ENCODE assay signal across 28 cellular contexts in the genomic region with DNA sequence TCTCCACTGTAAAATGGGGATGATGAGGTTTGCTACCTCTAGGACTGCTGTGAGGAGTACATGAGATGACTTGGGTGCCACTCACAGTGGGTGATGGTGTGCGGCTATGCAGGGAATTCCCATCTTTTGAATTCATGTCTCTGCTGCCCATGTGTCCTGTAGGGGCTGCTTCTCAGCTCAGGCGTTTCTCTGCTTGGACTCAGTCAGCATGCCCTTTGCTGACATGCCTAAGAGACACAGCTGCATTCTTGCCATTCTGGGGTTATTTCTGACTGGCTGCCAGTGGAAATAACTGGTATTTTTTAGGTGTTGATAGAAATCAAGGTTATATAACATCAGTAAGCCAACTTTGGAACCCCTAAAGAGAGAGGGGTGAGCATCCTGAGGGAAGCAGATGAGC. TPM values are rescaled to one million over a fixed set of nuclear protein-coding genes. Genes with fewer than 3 reads are reported as not detected.
DNase-seq lines count a peak whose midpoint lies in the region; ATAC-seq, FAIRE-seq and TF ChIP-seq lines count a peak whose summit lies in the region.
"Had no signal": no experiment of that assay in that cellular context is flagged by ENCODE, and none has a peak within 500 bp of the region (broad histone marks: within the 10 kb centered on the region; RNA-seq: fewer than 3 reads in every experiment).

No MANE protein-coding gene starts in this region.

- no peak overlapping the region for H3K4me3 Mint-ChIP-seq in HFFc6
- H3K4me3 Mint-ChIP-seq: B cell; CD8-positive, alpha-beta T cell; GM23338; H9 had no signal

- H3K27ac ChIP-seq in osteoblast (ENCODE audit: low read depth, low read length), result no peak overlapping the region
- H3K27ac ChIP-seq in gastroesophageal sphincter, result no peak overlapping the region
- H3K27ac ChIP-seq: C4-2B, HL-60, SJSA1 had no signal

- peaks cover 39% of the 10 kb centered on the region for H3K4me1 Mint-ChIP-seq in HFFc6 (ENCODE audit: low read depth)
- H3K4me1 Mint-ChIP-seq: B cell, GM23338, H9 had no signal

- H3K36me3 Mint-ChIP-seq in HFFc6 (ENCODE audit: low read depth), result peaks cover 6% of the 10 kb centered on the region
- H3K36me3 Mint-ChIP-seq: CD8-positive, alpha-beta T cell had no signal

- no peaks in the 10 kb centered on the region for H3K79me2 ChIP-seq in osteoblast (ENCODE audit: insufficient read depth, low read length)

- H3K4me1 ChIP-seq in osteoblast (ENCODE audit: insufficient read depth, low read length) (no peaks in the 10 kb centered on the region), gastroesophageal sphincter (no peaks in the 10 kb centered on the region)

- no peak for TF ChIP-seq POLR2A in gastroesophageal sphincter (IDR thresholded peaks at IDR 0.05)

- H3K9me3 Mint-ChIP-seq in HFFc6, result peaks cover 6% of the 10 kb centered on the region; the same call in 1 of the 2 replicates

- peak; percentile 72 for FAIRE-seq in bronchial epithelial cell (lab: Jason Lieb, UNC)
- FAIRE-seq: GM18507 had no signal

- intact Hi-C loops in posterior vena cava (cut with DNase I), result no loop called here

- H2AFZ ChIP-seq in osteoblast (ENCODE audit: low read length), result no peak overlapping the region

- H3K27ac Mint-ChIP-seq in HFFc6, result no peak overlapping the region
- H3K27ac Mint-ChIP-seq: B cell; CD8-positive, alpha-beta T cell; GM23338; H9 had no signal

- H3K27me3 ChIP-seq in bronchial epithelial cell (ENCODE audit: control insufficient read depth, insufficient read depth, low read length), result no peaks in the 10 kb centered on the region
- H3K27me3 ChIP-seq in osteoblast (ENCODE audit: insufficient read depth, low read length), result peaks cover 42% of the 10 kb centered on the region
- peaks cover 4% of the 10 kb centered on the region for H3K27me3 ChIP-seq in gastroesophageal sphincter
- H3K27me3 ChIP-seq: SJSA1 had no signal

- no peak overlapping the region for H3K4me2 ChIP-seq in osteoblast (ENCODE audit: insufficient read depth, low read length)
- H3K4me2 ChIP-seq: GM23338 had no signal

- H4K20me1 ChIP-seq in osteoblast (ENCODE audit: insufficient read depth, low read length), result no peaks in the 10 kb centered on the region

- TF ChIP-seq EP300 in gastroesophageal sphincter (IDR thresholded peaks at IDR 0.05), result no peak

- DNase-seq in AG10803 (ENCODE audit: low read depth) (peak; percentile 47), HFFc6 (peak; percentile 35), bronchial epithelial cell (ENCODE audit: low read depth) (no peak), osteoblast (ENCODE audit: insufficient read length, low spot score, missing footprints) (peak; percentile 23), left lobe of liver (ENCODE audit: low spot score) (no peak), NCI-H1105 treated with DMSO at 0.1 percent for 48 hours (lab: John Stamatoyannopoulos, UW) (no peak), posterior vena cava (ENCODE audit: low spot score) (no peak)
- DNase-seq: CD8-positive, alpha-beta T cell; DMS 273 treated with DMSO at 0.1 percent for 48 hours; DMS79; H9; Karpas-422; NCI-H1105; NCI-H146; NCI-H2029; NCI-H446 treated with DMSO at 0.1 percent for 48 hours; NCI-H526; NCI-H82; NK-92 treated with Interleukin-12 subunit alpha and Interleukin-12 subunit beta, amount 100 ng/mL, for 24 hours; PC-3; Right ventricle myocardium superior had no signal

- no peaks in the 10 kb centered on the region for H3K27me3 Mint-ChIP-seq in HFFc6 (ENCODE audit: insufficient read depth)

- no peak for ATAC-seq in left lobe of liver
- ATAC-seq in gastroesophageal sphincter, result no peak
- ATAC-seq: CD8-positive, alpha-beta T cell; GM23338; PC-3 had no signal

- no peak overlapping the region for H3K4me3 ChIP-seq in AG10803 (ENCODE audit: low read length)
- H3K4me3 ChIP-seq in bronchial epithelial cell (ENCODE audit: low read depth, low read length), result no peak overlapping the region
- no peak overlapping the region for H3K4me3 ChIP-seq in osteoblast (ENCODE audit: insufficient read depth, low read length)
- H3K4me3 ChIP-seq in gastroesophageal sphincter, result no peak overlapping the region
- H3K4me3 ChIP-seq: GM23338, SJSA1 had no signal

- TF ChIP-seq CTCF in AG10803 (conservative IDR thresholded peaks at IDR 0.05; ENCODE audit: low read length) (no peak), HFFc6 (IDR thresholded peaks at IDR 0.05) (peak; percentile 7; the same call in 1 of the 2 replicates), bronchial epithelial cell (IDR thresholded peaks at IDR 0.05; ENCODE audit: insufficient read depth, low read length, severe bottlenecking) (no peak), osteoblast (IDR thresholded peaks at IDR 0.05; ENCODE audit: extremely low read depth, low read depth, low read length) (no peak), gastroesophageal sphincter (IDR thresholded peaks at IDR 0.05) (no peak)

- H3K36me3 ChIP-seq in bronchial epithelial cell (ENCODE audit: control insufficient read depth, insufficient read depth, low read length) (no peaks in the 10 kb centered on the region), osteoblast (ENCODE audit: insufficient read depth, low read length) (no peaks in the 10 kb centered on the region), gastroesophageal sphincter (no peaks in the 10 kb centered on the region)
- H3K36me3 ChIP-seq: SJSA1 had no signal

- 50% methylated on average over 1 of the region's 2 CpGs; no CpG with 5 or more reads in 1 of the 2 donors for WGBS in gastroesophageal sphincter (ENCODE audit: low coverage in 1 of 2), 2 donors

- no peaks in the 10 kb centered on the region for H3K9me3 ChIP-seq in osteoblast (ENCODE audit: low read depth, low read length)
- peaks cover 0 to 6% (median 0%) of the 10 kb centered on the region in 3 donors for H3K9me3 ChIP-seq in gastroesophageal sphincter
- H3K9me3 ChIP-seq: SJSA1 had no signal

RNA-seq across cellular contexts. Expression of a gene that starts 24.3 kb away (rescaled TPM):
- total RNA-seq in HFFc6 (2021; fragmentation: NEBNext Ultra II Directional; extraction: Animal tissue kit (Norgen Biotek cat#: 25700)), result 10 to 100 TPM in 2 of 6 experiments, 1 to 10 TPM in 4; 6.5 to 10.7 (median 9.6) TPM
- total RNA-seq in bronchial epithelial cell, result 4.2 and 7.8 TPM in 2 replicates
- total RNA-seq in osteoblast, result 8.7 and 10.3 TPM in 2 replicates
- total RNA-seq in left lobe of liver, result 8.0 TPM
- total RNA-seq in gastroesophageal sphincter, result 10 to 100 TPM; 24.2 to 27.6 (median 25.8) TPM
- 10 to 100 TPM; 15.1 to 18.8 TPM for total RNA-seq in posterior vena cava

Comparison
In these comparisons a context has a peak if more than half of its experiments do, and no peak if none do; other contexts are left out.
1. DNase-seq: peak in AG10803 (single experiment), HFFc6 (single experiment) and osteoblast (single experiment); none in bronchial epithelial cell (single experiment), left lobe of liver (single experiment), NCI-H1105 treated with DMSO at 0.1 percent for 48 hours (single experiment) and posterior vena cava (single experiment).